Comparison of ENCODE assay signal across 9 cellular contexts in genomic region chr11:66834943-66835342, GRCh38. TPM values are rescaled to one million over a fixed set of nuclear protein-coding genes. Genes with fewer than 3 reads are reported as not detected.
A peak's percentile ranks its signal among the peaks of the same experiment; 100 is the strongest.
DNase-seq lines count a peak whose midpoint lies in the region; ATAC-seq and TF ChIP-seq lines count a peak whose summit lies in the region.
"Had no signal": no experiment of that assay in that cellular context is flagged by ENCODE, and none has a peak within 500 bp of the region (broad histone marks: within the 10 kb centered on the region; RNA-seq: fewer than 3 reads in every experiment).

No MANE protein-coding gene starts in this region.

- intact Hi-C loops in lower leg skin (cut with DNase I; ENCODE audit: low total_unique reads) (loop anchor here (5.0 to 10.0 kb wide), 2 partner anchors 143 to 420 kb away; no protein-coding TSS in a partner anchor), colonic mucosa (cut with DNase I) (loop anchor here (1.0 to 10.0 kb wide), 2 partner anchors 141 to 240 kb away; partner anchors contain the start of genes CCDC87 and CCS)

- POLR2A ChIA-PET in CD8-positive, alpha-beta memory T cell (lab: Charles Lee), result interaction anchor here (1.6 kb wide), 1 partner anchor 11 kb away, joined by 6 read pairs; no protein-coding TSS in a partner anchor

- no peaks in the 10 kb centered on the region for H3K27me3 ChIP-seq in CD8-positive, alpha-beta memory T cell (ENCODE audit: insufficient read depth, low read length, poor library complexity, severe bottlenecking)
- H3K27me3 ChIP-seq in Karpas-422 (ENCODE audit: low read length) (no peaks in the 10 kb centered on the region), colonic mucosa (no peaks in the 10 kb centered on the region)
- H3K27me3 ChIP-seq: BE2C had no signal

- H3K4me2 ChIP-seq in Karpas-422 (ENCODE audit: low read depth, low read length, poor library complexity, severe bottlenecking), result no peak overlapping the region

- ATAC-seq in HG02759 (IDR thresholded peaks at IDR 0.05; ENCODE audit: unreplicated experiment), result no peak

- CTCF ChIA-PET in CD8-positive, alpha-beta memory T cell (lab: Charles Lee), result interaction anchor here (0.8 to 3.4 kb wide), 10 partner anchors 9 to 239 kb away, joined by 3 to 22 read pairs (median 3); no protein-coding TSS in a partner anchor

- no peak for DNase-seq in CD8-positive, alpha-beta memory T cell
- DNase-seq in Karpas-422 (no peak), chondrocyte (ENCODE audit: low spot score) (no peak), nephron progenitor cell (no peak), lower leg skin (ENCODE audit: low spot score in 2 of 2) (no peak), colonic mucosa (no peak)
- no peak for DNase-seq in stimulated activated CD4-positive, alpha-beta T cell treated with anti-CD3 and anti-CD28 coated beads, Interleukin-4, amount 100 ng/mL, for 4 hours

- no peak for TF ChIP-seq CTCF in chondrocyte (IDR thresholded peaks at IDR 0.05)
- no peak for TF ChIP-seq CTCF in nephron progenitor cell (IDR thresholded peaks at IDR 0.05)
- no peak for TF ChIP-seq CTCF in lower leg skin (IDR thresholded peaks at IDR 0.05)
- no peak for TF ChIP-seq CTCF in colonic mucosa (IDR thresholded peaks at IDR 0.05)

- peaks cover 10 to 27% (median 26%) of the 10 kb centered on the region in 3 donors for H3K4me1 Mint-ChIP-seq in CD8-positive, alpha-beta memory T cell
- H3K4me1 Mint-ChIP-seq in chondrocyte (ENCODE audit: low read depth) (peaks cover 15% of the 10 kb centered on the region), nephron progenitor cell (peaks cover 5% of the 10 kb centered on the region)

- peaks cover 8% of the 10 kb centered on the region for H3K79me2 ChIP-seq in Karpas-422 (ENCODE audit: low read length)

- H3K36me3 Mint-ChIP-seq in CD8-positive, alpha-beta memory T cell, result peaks cover 0 to 17% (median 0%) of the 10 kb centered on the region in 3 donors
- H3K36me3 Mint-ChIP-seq in chondrocyte (ENCODE audit: low read depth), result no peaks in the 10 kb centered on the region
- peaks cover 10% of the 10 kb centered on the region for H3K36me3 Mint-ChIP-seq in nephron progenitor cell (ENCODE audit: low read depth)

- no peaks in the 10 kb centered on the region for H3K9me3 ChIP-seq in CD8-positive, alpha-beta memory T cell (ENCODE audit: low read length)
- no peaks in the 10 kb centered on the region for H3K9me3 ChIP-seq in Karpas-422 (ENCODE audit: low read length)
- no peaks in the 10 kb centered on the region for H3K9me3 ChIP-seq in colonic mucosa
- H3K9me3 ChIP-seq: BE2C had no signal

- H4K20me1 ChIP-seq in Karpas-422 (ENCODE audit: insufficient read depth, low read depth, low read length), result no peaks in the 10 kb centered on the region

- peaks cover 9% of the 10 kb centered on the region for H3K4me1 ChIP-seq in CD8-positive, alpha-beta memory T cell (ENCODE audit: insufficient read depth, low read length)
- H3K4me1 ChIP-seq in Karpas-422 (ENCODE audit: low read length), result peaks cover 22% of the 10 kb centered on the region
- no peaks in the 10 kb centered on the region for H3K4me1 ChIP-seq in colonic mucosa
- H3K4me1 ChIP-seq: BE2C had no signal

- H3K36me3 ChIP-seq in CD8-positive, alpha-beta memory T cell (ENCODE audit: insufficient read depth, low read length), result no peaks in the 10 kb centered on the region
- H3K36me3 ChIP-seq in Karpas-422 (ENCODE audit: insufficient read depth, low read length), result 0 out of 2 replicates have a peak, but pooled peaks cover 7% of the 10 kb centered on the region
- H3K36me3 ChIP-seq in colonic mucosa, result no peaks in the 10 kb centered on the region
- H3K36me3 ChIP-seq: BE2C had no signal

- H3K27ac ChIP-seq in CD8-positive, alpha-beta memory T cell (ENCODE audit: low read depth, low read length), result no peak overlapping the region
- H3K27ac ChIP-seq in Karpas-422 (ENCODE audit: low read length), result peak overlapping the region; percentile 53; the same call in 1 of the 2 replicates
- no peak overlapping the region for H3K27ac ChIP-seq in colonic mucosa

- peak overlapping the region in 2 of 7 donors; percentile 14 to 49 for H3K4me3 Mint-ChIP-seq in CD8-positive, alpha-beta memory T cell
- H3K4me3 Mint-ChIP-seq in chondrocyte (ENCODE audit: unreplicated experiment) (no peak overlapping the region), nephron progenitor cell (no peak overlapping the region)

- no peaks in the 10 kb centered on the region for H3K9me3 Mint-ChIP-seq in CD8-positive, alpha-beta memory T cell
- no peaks in the 10 kb centered on the region for H3K9me3 Mint-ChIP-seq in chondrocyte (ENCODE audit: low read depth)
- H3K9me3 Mint-ChIP-seq in nephron progenitor cell, result no peaks in the 10 kb centered on the region

- H3K9ac ChIP-seq in Karpas-422 (ENCODE audit: low read length), result no peak overlapping the region
- no peak overlapping the region for H3K9ac ChIP-seq in colonic mucosa (ENCODE audit: low read depth in 2 of 2, low read length in 2 of 2)

- no peaks in the 10 kb centered on the region for H3K9me2 ChIP-seq in Karpas-422 (replicated peaks; ENCODE audit: insufficient read depth, low read length)

- no peak overlapping the region for H3K4me3 ChIP-seq in CD8-positive, alpha-beta memory T cell (ENCODE audit: low read length)
- no peak overlapping the region for H3K4me3 ChIP-seq in Karpas-422 (ENCODE audit: low read length)
- no peak overlapping the region for H3K4me3 ChIP-seq in lower leg skin (ENCODE audit: low read depth, poor library complexity, severe bottlenecking)
- H3K4me3 ChIP-seq in colonic mucosa, result no peak overlapping the region

- no peak for TF ChIP-seq POLR2A in lower leg skin (IDR thresholded peaks at IDR 0.05)

- no peak overlapping the region for H2AFZ ChIP-seq in Karpas-422 (ENCODE audit: low read length)

- peak overlapping the region in 6 of 8 donors; percentile 19 to 68 (median 38) for H3K27ac Mint-ChIP-seq in CD8-positive, alpha-beta memory T cell
- H3K27ac Mint-ChIP-seq in chondrocyte (ENCODE audit: unreplicated experiment) (peak overlapping the region; percentile 86), nephron progenitor cell (peak overlapping the region; percentile 8)

- 74 to 77% methylated on average over 5 of the region's 5 CpGs for WGBS in lower leg skin, 2 donors

- no peaks in the 10 kb centered on the region for H3K27me3 Mint-ChIP-seq in CD8-positive, alpha-beta memory T cell
- H3K27me3 Mint-ChIP-seq in chondrocyte (ENCODE audit: low read depth) (no peaks in the 10 kb centered on the region), nephron progenitor cell (ENCODE audit: low read depth, poor library complexity) (no peaks in the 10 kb centered on the region)

RNA-seq across cellular contexts. Expression of gene RCE1, which starts 8.3 kb away (rescaled TPM):
- 10 to 100 TPM; 34.1 to 41.2 TPM for total RNA-seq in CD8-positive, alpha-beta memory T cell
- 32.8 TPM for polyA plus RNA-seq in CD8-positive, alpha-beta memory T cell
- 20.4 and 53.3 TPM in 2 replicates for total RNA-seq in Karpas-422 (2014; rRNA removed; shearing (Covaris generic); ENCODE audit: low replicate concordance)
- total RNA-seq in chondrocyte (17.0 to 18.8 TPM (median 17.3 TPM) in 3 replicates), lower leg skin (10 to 100 TPM; 23.8 to 32.8 (median 29.7) TPM), colonic mucosa (10 to 100 TPM; 27.0 to 35.9 TPM)

RNA-seq across cellular contexts. Expression of gene LRFN4, which starts 21.9 kb away (rescaled TPM):
- 10 to 100 TPM; 35.5 to 42.8 TPM for total RNA-seq in CD8-positive, alpha-beta memory T cell
- 2.2 TPM for polyA plus RNA-seq in CD8-positive, alpha-beta memory T cell
- 8.7 and 24.2 TPM in 2 replicates for total RNA-seq in Karpas-422 (2014; rRNA removed; shearing (Covaris generic); ENCODE audit: low replicate concordance)
- total RNA-seq in chondrocyte (33.8 to 47.2 TPM (median 46.8 TPM) in 3 replicates), lower leg skin (10 to 100 TPM in 3 of 4 donors, 1 to 10 TPM in 1; 5.5 to 14.1 (median 10.3) TPM), colonic mucosa (10 to 100 TPM; 20.7 to 51.7 TPM)

Comparison
In these comparisons a context has a peak if more than half of its experiments do, and no peak if none do; other contexts are left out.
1. H3K27ac Mint-ChIP-seq: peak in every context shown above with its lines; median percentile 86 in chondrocyte; 38 in CD8-positive, alpha-beta memory T cell; 8 in nephron progenitor cell.